In genomic region chr20:62405108-62405980, GRCh38 we compare ENCODE assay signal across 8 cellular contexts. TPM values are rescaled to one million over a fixed set of nuclear protein-coding genes. Genes with fewer than 3 reads are reported as not detected.
DNase-seq lines count a peak whose midpoint lies in the region; ATAC-seq and TF ChIP-seq lines count a peak whose summit lies in the region.

No MANE protein-coding gene starts in this region.

- peaks cover 5% of the 10 kb centered on the region for H3K27me3 Mint-ChIP-seq in WTC11 (ENCODE audit: low read depth)
- H3K27me3 Mint-ChIP-seq in glutamatergic neuron (ENCODE audit: unreplicated experiment) = peaks cover 2% of the 10 kb centered on the region

- no peaks in the 10 kb centered on the region for H3K36me3 ChIP-seq in HAP-1 (replicated peaks)

- H3K9me3 Mint-ChIP-seq in WTC11 (no peaks in the 10 kb centered on the region), glutamatergic neuron (ENCODE audit: unreplicated experiment) (no peaks in the 10 kb centered on the region)

- peaks cover 15% of the 10 kb centered on the region for H3K4me1 ChIP-seq in HAP-1

- H3K36me3 Mint-ChIP-seq in WTC11 (no peaks in the 10 kb centered on the region), glutamatergic neuron (ENCODE audit: unreplicated experiment) (no peaks in the 10 kb centered on the region)

- ATAC-seq in WTC11 = peak; percentile 43
- ATAC-seq in GM19395 (IDR thresholded peaks at IDR 0.05; ENCODE audit: unreplicated experiment) = no peak

- H3K4me3 ChIP-seq in AG10803 (ENCODE audit: low read length) (no peak overlapping the region), HAP-1 (peak overlapping the region; percentile 49), retinal pigment epithelial cell (ENCODE audit: low read length) (no peak overlapping the region)

- in situ Hi-C loops in HAP-1 (cut with MboI; ENCODE audit: low sequenced_read_pairs) = no loop called here

- CTCF ChIA-PET in WTC11 (lab: Charles Lee) = interaction anchor here (1.0 to 1.9 kb wide), 11 partner anchors 9 to 420 kb away, joined by 3 to 10 read pairs (median 5); partner anchors contain the start of gene RBBP8NL

- H3K9me3 ChIP-seq in HAP-1 = no peaks in the 10 kb centered on the region

- no peaks in the 10 kb centered on the region for H3K27me3 ChIP-seq in HAP-1 (ENCODE audit: low read depth)

- H3K4me3 Mint-ChIP-seq in WTC11 = peak overlapping the region; percentile 57
- H3K4me3 Mint-ChIP-seq in glutamatergic neuron (ENCODE audit: unreplicated experiment) = peak overlapping the region; percentile 80

- POLR2A ChIA-PET in WTC11 (lab: Charles Lee) = no interaction called here

- TF ChIP-seq CTCF in AG10803 (conservative IDR thresholded peaks at IDR 0.05; ENCODE audit: low read length) (peak; percentile 51), WTC11 (IDR thresholded peaks at IDR 0.05) (peak; percentile 29; the same call in 1 of the 2 replicates), glutamatergic neuron (IDR thresholded peaks at IDR 0.05; ENCODE audit: partially characterized antibody, unreplicated experiment) (peak; percentile 72), retinal pigment epithelial cell (conservative IDR thresholded peaks at IDR 0.05; ENCODE audit: low read depth, low read length) (peak; percentile 72)

- H3K4me1 Mint-ChIP-seq in WTC11 (peaks cover 15% of the 10 kb centered on the region), glutamatergic neuron (ENCODE audit: low read depth, unreplicated experiment) (peaks cover 24% of the 10 kb centered on the region)

- DNase-seq in AG10803 (ENCODE audit: low read depth) (peak; percentile 47), HAP-1 (ENCODE audit: low spot score in 2 of 2) (peak in 1 of 2 experiments; percentile 68), WTC11 (ENCODE audit: low spot score) (peak; percentile 68), glutamatergic neuron (peak; percentile 78), retinal pigment epithelial cell (ENCODE audit: low read depth) (no peak), amniotic stem cell (lab: John Stamatoyannopoulos, UW) (no peak), GOT3 (lab: John Stamatoyannopoulos, UW) (no peak)

- peak overlapping the region; percentile 72 for H3K27ac Mint-ChIP-seq in WTC11
- H3K27ac Mint-ChIP-seq in glutamatergic neuron (ENCODE audit: unreplicated experiment) = peak overlapping the region; percentile 43

TF ChIP-seq in WTC11, 78 proteins besides CTCF, POLR2A, EP300 and RAD21 (continues in another document):
- TF ChIP-seq, protein P1, sequence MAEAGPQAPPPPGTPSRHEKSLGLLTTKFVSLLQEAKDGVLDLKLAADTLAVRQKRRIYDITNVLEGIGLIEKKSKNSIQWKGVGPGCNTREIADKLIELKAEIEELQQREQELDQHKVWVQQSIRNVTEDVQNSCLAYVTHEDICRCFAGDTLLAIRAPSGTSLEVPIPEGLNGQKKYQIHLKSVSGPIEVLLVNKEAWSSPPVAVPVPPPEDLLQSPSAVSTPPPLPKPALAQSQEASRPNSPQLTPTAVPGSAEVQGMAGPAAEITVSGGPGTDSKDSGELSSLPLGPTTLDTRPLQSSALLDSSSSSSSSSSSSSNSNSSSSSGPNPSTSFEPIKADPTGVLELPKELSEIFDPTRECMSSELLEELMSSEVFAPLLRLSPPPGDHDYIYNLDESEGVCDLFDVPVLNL (CRISPR knock-in tag; IDR thresholded peaks at IDR 0.05; ENCODE audit: borderline replicate concordance, low read depth) = no peak
- TF ChIP-seq TCF7 (CRISPR knock-in tag; IDR thresholded peaks at IDR 0.05; ENCODE audit: low read depth) = no peak
- TF ChIP-seq RORB (CRISPR knock-in tag; IDR thresholded peaks at IDR 0.05) = no peak
- TF ChIP-seq TEAD1 (CRISPR knock-in tag; IDR thresholded peaks at IDR 0.05) = no peak
- TF ChIP-seq RELA (CRISPR knock-in tag; IDR thresholded peaks at IDR 0.05; ENCODE audit: borderline replicate concordance) = peak; percentile 67; the same call in 1 of the 2 replicates
- TF ChIP-seq, protein P2, sequence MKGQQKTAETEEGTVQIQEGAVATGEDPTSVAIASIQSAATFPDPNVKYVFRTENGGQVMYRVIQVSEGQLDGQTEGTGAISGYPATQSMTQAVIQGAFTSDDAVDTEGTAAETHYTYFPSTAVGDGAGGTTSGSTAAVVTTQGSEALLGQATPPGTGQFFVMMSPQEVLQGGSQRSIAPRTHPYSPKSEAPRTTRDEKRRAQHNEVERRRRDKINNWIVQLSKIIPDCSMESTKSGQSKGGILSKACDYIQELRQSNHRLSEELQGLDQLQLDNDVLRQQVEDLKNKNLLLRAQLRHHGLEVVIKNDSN (CRISPR knock-in tag; IDR thresholded peaks at IDR 0.05) = no peak
- TF ChIP-seq, protein P3, sequence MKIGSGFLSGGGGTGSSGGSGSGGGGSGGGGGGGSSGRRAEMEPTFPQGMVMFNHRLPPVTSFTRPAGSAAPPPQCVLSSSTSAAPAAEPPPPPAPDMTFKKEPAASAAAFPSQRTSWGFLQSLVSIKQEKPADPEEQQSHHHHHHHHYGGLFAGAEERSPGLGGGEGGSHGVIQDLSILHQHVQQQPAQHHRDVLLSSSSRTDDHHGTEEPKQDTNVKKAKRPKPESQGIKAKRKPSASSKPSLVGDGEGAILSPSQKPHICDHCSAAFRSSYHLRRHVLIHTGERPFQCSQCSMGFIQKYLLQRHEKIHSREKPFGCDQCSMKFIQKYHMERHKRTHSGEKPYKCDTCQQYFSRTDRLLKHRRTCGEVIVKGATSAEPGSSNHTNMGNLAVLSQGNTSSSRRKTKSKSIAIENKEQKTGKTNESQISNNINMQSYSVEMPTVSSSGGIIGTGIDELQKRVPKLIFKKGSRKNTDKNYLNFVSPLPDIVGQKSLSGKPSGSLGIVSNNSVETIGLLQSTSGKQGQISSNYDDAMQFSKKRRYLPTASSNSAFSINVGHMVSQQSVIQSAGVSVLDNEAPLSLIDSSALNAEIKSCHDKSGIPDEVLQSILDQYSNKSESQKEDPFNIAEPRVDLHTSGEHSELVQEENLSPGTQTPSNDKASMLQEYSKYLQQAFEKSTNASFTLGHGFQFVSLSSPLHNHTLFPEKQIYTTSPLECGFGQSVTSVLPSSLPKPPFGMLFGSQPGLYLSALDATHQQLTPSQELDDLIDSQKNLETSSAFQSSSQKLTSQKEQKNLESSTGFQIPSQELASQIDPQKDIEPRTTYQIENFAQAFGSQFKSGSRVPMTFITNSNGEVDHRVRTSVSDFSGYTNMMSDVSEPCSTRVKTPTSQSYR (CRISPR knock-in tag; IDR thresholded peaks at IDR 0.05) = no peak
- no peak for TF ChIP-seq SMAD3 (CRISPR knock-in tag; IDR thresholded peaks at IDR 0.05; ENCODE audit: borderline replicate concordance)
- TF ChIP-seq GABPB1 (CRISPR knock-in tag; IDR thresholded peaks at IDR 0.05) = peak; percentile 69
- no peak for TF ChIP-seq MXD4 (CRISPR knock-in tag; IDR thresholded peaks at IDR 0.05; ENCODE audit: borderline replicate concordance)
- TF ChIP-seq ARID4B (CRISPR knock-in tag; IDR thresholded peaks at IDR 0.05; ENCODE audit: borderline replicate concordance) = no peak
- TF ChIP-seq ZNF263 (CRISPR knock-in tag; IDR thresholded peaks at IDR 0.05; ENCODE audit: low read depth) = no peak
- TF ChIP-seq ZNF317 (CRISPR knock-in tag; IDR thresholded peaks at IDR 0.05; ENCODE audit: borderline replicate concordance, low read depth) = no peak
- no peak for TF ChIP-seq ZMAT4 (CRISPR knock-in tag; IDR thresholded peaks at IDR 0.05)

RNA-seq across cellular contexts. Expression of gene CABLES2, which starts 1.7 kb away (rescaled TPM):
- total RNA-seq in WTC11 (2021) (7.5 to 10.6 TPM (median 9.2 TPM) in 3 replicates), glutamatergic neuron (ENCODE audit: unreplicated experiment) (25.3 TPM)

RNA-seq across cellular contexts. Expression of gene RPS21, which starts 18.4 kb away (rescaled TPM):
- total RNA-seq in WTC11 (2021) (2,016 to 2,119 TPM (median 2,047 TPM) in 3 replicates), glutamatergic neuron (ENCODE audit: unreplicated experiment) (829 TPM)

RNA-seq across cellular contexts. Expression of gene RBBP8NL, which starts 22.0 kb away (rescaled TPM):
- total RNA-seq in WTC11 (2021) = 0.99 to 1.5 TPM (median 1.4 TPM) in 3 replicates
- not detected for total RNA-seq in glutamatergic neuron (ENCODE audit: unreplicated experiment)

RNA-seq across cellular contexts. Expression of gene LAMA5, which starts 38.2 kb away (rescaled TPM):
- total RNA-seq in WTC11 (2021) = 298 to 329 TPM (median 323 TPM) in 3 replicates
- 724 TPM for total RNA-seq in glutamatergic neuron (ENCODE audit: unreplicated experiment)

Comparison
In these comparisons a context has a peak if more than half of its experiments do, and no peak if none do; other contexts are left out.
1. DNase-seq: peak in AG10803 (single experiment), WTC11 (single experiment) and glutamatergic neuron (single experiment); none in retinal pigment epithelial cell (single experiment), amniotic stem cell (single experiment) and GOT3 (single experiment).
2. Peak in every context shown above with its lines, with median percentiles within 50 percentile points of each other: CTCF ChIP-seq.